In the genomic region with DNA sequence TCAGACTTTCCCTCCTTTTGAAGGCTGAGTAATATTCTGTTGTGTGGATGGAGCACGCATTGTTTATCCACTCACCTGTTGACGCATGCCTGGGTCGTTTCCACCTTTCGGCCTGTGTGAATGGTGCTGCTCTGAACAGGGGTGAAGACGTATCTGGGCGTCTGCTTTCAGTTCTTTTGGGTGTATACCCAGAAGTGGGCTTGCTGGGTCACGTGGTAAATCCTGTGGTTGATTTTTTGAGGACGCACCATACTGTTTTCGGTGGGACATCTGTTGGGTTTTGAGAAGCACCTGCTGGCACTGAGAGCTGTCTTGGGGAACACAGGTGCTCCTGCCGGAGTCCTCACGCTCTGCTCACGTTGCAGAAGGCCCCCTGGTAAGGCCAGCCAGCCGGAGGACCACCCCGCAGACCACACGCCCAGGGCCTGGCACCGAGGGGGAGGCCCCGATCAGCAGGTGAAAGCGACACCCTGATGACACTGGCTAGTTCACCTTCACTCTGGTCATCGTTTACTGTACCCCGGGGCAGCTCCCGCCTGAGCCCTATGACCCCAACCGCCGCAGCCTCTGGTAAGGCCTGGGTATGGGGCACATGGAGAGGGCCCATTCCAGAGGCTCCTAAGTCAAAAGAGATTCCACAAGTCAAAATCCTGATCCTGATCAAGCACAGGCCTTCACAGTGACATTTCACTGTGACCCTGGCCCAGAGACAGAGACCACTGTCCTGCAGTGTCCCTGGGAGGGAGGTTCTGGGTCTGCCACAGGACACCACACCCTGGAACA, we compare ENCODE assay signal across 22 cellular contexts. TPM values are rescaled to one million over a fixed set of nuclear protein-coding genes. Genes with fewer than 3 reads are reported as not detected.
"Had no signal": no experiment of that assay in that cellular context is flagged by ENCODE, and none has a peak within 500 bp of the region (broad histone marks: within the 10 kb centered on the region; RNA-seq: fewer than 3 reads in every experiment).

No MANE protein-coding gene starts in this region.

- H3K9ac ChIP-seq: KMS-11, SK-N-SH had no signal

- H3K9me3 ChIP-seq: SK-N-SH had no signal

- DNase-seq: IMR-90, Kasumi-1, NCI-H1092, NCI-H1105 treated with DMSO at 0.1 percent for 48 hours, NCI-H1417 treated with DMSO at 0.1 percent for 48 hours, NCI-H146, NCI-H1694 treated with DMSO at 0.1 percent for 48 hours, NCI-H1930, NCI-H2081, NCI-H2107, NCI-H2227 treated with DMSO at 0.1 percent for 48 hours, NCI-H524, NCI-H526 treated with DMSO at 0.1 percent for 48 hours, NCI-H748 treated with DMSO at 0.1 percent for 48 hours, Right ventricle myocardium superior, RPMI8226, SIG-M5, SK-N-SH, SW 1271 had no signal

- FAIRE-seq: RCC 7860 had no signal

- H3K4me2 ChIP-seq: KMS-11, SK-N-SH had no signal

- H3K27ac ChIP-seq: KMS-11 had no signal

RNA-seq across cellular contexts. Expression of a gene that starts 54.5 kb away (rescaled TPM):
- total RNA-seq: IMR-90, M059J had no signal
